ENCODE assay signal across 23 cellular contexts in genomic region chr3:114014211-114014610, GRCh38.
"Had no signal": no experiment of that assay in that cellular context is flagged by ENCODE, and none has a peak within 500 bp of the region (broad histone marks: within the 10 kb centered on the region; RNA-seq: fewer than 3 reads in every experiment).

No MANE protein-coding gene starts in this region.

- H3K36me3 Mint-ChIP-seq: natural killer cell treated with Interleukin-12 subunit alpha and Interleukin-12 subunit beta and Interleukin-15 and Interleukin-18, amount 100 ng/mL, for 72 hours; stimulated activated effector memory CD8-positive, alpha-beta T cell treated with anti-CD3 and anti-CD28 coated beads, Interleukin-12 subunit alpha, Interleukin-12 subunit beta, amount 100 ng/mL, for 72 hours had no signal

- H3K27me3 Mint-ChIP-seq: natural killer cell treated with Interleukin-12 subunit alpha and Interleukin-12 subunit beta and Interleukin-15 and Interleukin-18, amount 100 ng/mL, for 72 hours; progenitor cell of endocrine pancreas; stimulated activated naive B cell treated with anti-CD40 and anti-IgM and Interleukin-4, amounts not matched to agents 10 μg/mL and 1 μg/mL and 100 μg/mL, for 72 hours; stimulated activated naive CD8-positive, alpha-beta T cell treated with anti-CD3 and anti-CD28 coated beads, Interleukin-15, Interleukin-2, amounts not matched to agents 100 ng/mL and 50 ng/mL, for 24 hours had no signal

- H3K9me3 Mint-ChIP-seq: natural killer cell treated with Interleukin-12 subunit alpha and Interleukin-12 subunit beta and Interleukin-15 and Interleukin-18, amount 100 ng/mL, for 72 hours; nephron progenitor cell; neural crest cell; stimulated activated effector memory CD8-positive, alpha-beta T cell treated with anti-CD3 and anti-CD28 coated beads, Interleukin-12 subunit alpha, Interleukin-12 subunit beta, amount 100 ng/mL, for 72 hours; stimulated activated naive B cell treated with anti-CD40 and anti-IgM and Interleukin-4, amounts not matched to agents 10 μg/mL and 1 μg/mL and 100 μg/mL, for 72 hours; stimulated activated naive CD8-positive, alpha-beta T cell treated with anti-CD3 and anti-CD28 coated beads, Interleukin-15, Interleukin-2, amounts not matched to agents 100 ng/mL and 50 ng/mL, for 24 hours had no signal

- H3K27ac Mint-ChIP-seq: natural killer cell treated with Interleukin-12 subunit alpha and Interleukin-12 subunit beta and Interleukin-15 and Interleukin-18, amount 100 ng/mL, for 72 hours; progenitor cell of endocrine pancreas; stimulated activated effector memory CD8-positive, alpha-beta T cell treated with anti-CD3 and anti-CD28 coated beads, Interleukin-12 subunit alpha, Interleukin-12 subunit beta, amount 100 ng/mL, for 72 hours; stimulated activated naive B cell treated with anti-CD40 and anti-IgM and Interleukin-4, amounts not matched to agents 10 μg/mL and 1 μg/mL and 100 μg/mL, for 72 hours; stimulated activated naive CD8-positive, alpha-beta T cell treated with anti-CD3 and anti-CD28 coated beads, Interleukin-15, Interleukin-2, amounts not matched to agents 100 ng/mL and 50 ng/mL, for 24 hours had no signal

- H3K4me1 Mint-ChIP-seq: nephron progenitor cell; neural crest cell; stimulated activated effector memory CD8-positive, alpha-beta T cell treated with anti-CD3 and anti-CD28 coated beads, Interleukin-12 subunit alpha, Interleukin-12 subunit beta, amount 100 ng/mL, for 72 hours had no signal

- H3K4me3 Mint-ChIP-seq: natural killer cell treated with Interleukin-12 subunit alpha and Interleukin-12 subunit beta and Interleukin-15 and Interleukin-18, amount 100 ng/mL, for 72 hours; nephron progenitor cell; neural crest cell; stimulated activated effector memory CD8-positive, alpha-beta T cell treated with anti-CD3 and anti-CD28 coated beads, Interleukin-12 subunit alpha, Interleukin-12 subunit beta, amount 100 ng/mL, for 72 hours; stimulated activated naive B cell treated with anti-CD40 and anti-IgM and Interleukin-4, amounts not matched to agents 10 μg/mL and 1 μg/mL and 100 μg/mL, for 72 hours; stimulated activated naive CD8-positive, alpha-beta T cell treated with anti-CD3 and anti-CD28 coated beads, Interleukin-15, Interleukin-2, amounts not matched to agents 100 ng/mL and 50 ng/mL, for 24 hours had no signal

- DNase-seq: nephron progenitor cell; nucleus accumbens; ovary; posterior cingulate gyrus; psoas muscle; right cardiac atrium; sigmoid colon; small intestine; stimulated activated CD4-positive, alpha-beta T cell treated with anti-CD3 and anti-CD28 coated beads, Interleukin-15, amount 100 ng/mL, for 24 hours; stimulated activated CD4-positive, alpha-beta T cell treated with anti-CD3 and anti-CD28 coated beads, Interleukin-2, amount 100 ng/mL, for 24 hours; stimulated activated CD4-positive, alpha-beta T cell treated with anti-CD3 and anti-CD28 coated beads, Interleukin-2, amount 100 ng/mL, for 48 hours; stimulated activated CD4-positive, alpha-beta T cell treated with anti-CD3 and anti-CD28 coated beads, Interleukin-4, amount 100 ng/mL, for 24 hours; stimulated activated naive B cell treated with anti-CD40 and anti-IgM and Interleukin-4, amounts not matched to agents 10 μg/mL and 1 μg/mL and 100 μg/mL, for 72 hours; stimulated activated naive CD4-positive, alpha-beta T cell treated with Interleukin-2 at 50 U/mL for 16 hours; stomach; thyroid gland; trophoblast cell; upper lobe of left lung had no signal
